ENCODE assay signal across 14 cellular contexts in genomic region chr10:36349445-36350063, GRCh38.
DNase-seq lines count a peak whose midpoint lies in the region; ATAC-seq, FAIRE-seq and TF ChIP-seq lines count a peak whose summit lies in the region.
"Had no signal": no experiment of that assay in that cellular context is flagged by ENCODE, and none has a peak within 500 bp of the region (broad histone marks: within the 10 kb centered on the region; RNA-seq: fewer than 3 reads in every experiment).

No MANE protein-coding gene starts in this region.

- no peaks in the 10 kb centered on the region for H3K4me1 Mint-ChIP-seq in activated CD4-positive, alpha-beta T cell treated with anti-CD3 and anti-CD28 coated beads for 36 hours
- H3K4me1 Mint-ChIP-seq: naive thymus-derived CD4-positive, alpha-beta T cell had no signal

- DNase-seq in GM04504 (ENCODE audit: low read depth) (peak; percentile 23), foreskin keratinocyte (peak; percentile 94 to 97), sciatic nerve (ENCODE audit: low spot score) (no peak), glomerular visceral epithelial cell (ENCODE audit: extremely low spot score) (no peak)
- DNase-seq in activated CD4-positive, alpha-beta T cell treated with anti-CD3 and anti-CD28 coated beads for 36 hours: no peak
- DNase-seq: activated CD4-positive, alpha-beta T cell treated with anti-CD3 and anti-CD28 coated beads, Interleukin-2, amount 50 U/mL, for 1 hour; activated naive CD4-positive, alpha-beta T cell treated with Interleukin-2 at 50 U/mL for 16 hours; naive thymus-derived CD4-positive, alpha-beta T cell; NCI-H1105; NCI-H82; stimulated activated naive CD4-positive, alpha-beta T cell treated with Interleukin-2 at 50 U/mL for 16 hours had no signal

- CTCF ChIA-PET in activated CD4-positive, alpha-beta T cell treated with anti-CD3 and anti-CD28 coated beads for 36 hours (lab: Charles Lee): no interaction called here

- H3K36me3 Mint-ChIP-seq in activated CD4-positive, alpha-beta T cell treated with anti-CD3 and anti-CD28 coated beads for 36 hours (ENCODE audit: low read depth): no peaks in the 10 kb centered on the region
- H3K36me3 Mint-ChIP-seq: naive thymus-derived CD4-positive, alpha-beta T cell had no signal

- ATAC-seq in foreskin keratinocyte: peak; percentile 100
- peak; percentile 72 for ATAC-seq in sciatic nerve
- ATAC-seq in activated CD4-positive, alpha-beta T cell treated with anti-CD3 and anti-CD28 coated beads for 36 hours: no peak
- no peak for ATAC-seq in HG03520 (IDR thresholded peaks at IDR 0.05; ENCODE audit: unreplicated experiment)
- no peak for ATAC-seq in GM18909 (IDR thresholded peaks at IDR 0.05; ENCODE audit: poor library complexity, unreplicated experiment)
- ATAC-seq: naive thymus-derived CD4-positive, alpha-beta T cell had no signal

- H3K27ac Mint-ChIP-seq in activated CD4-positive, alpha-beta T cell treated with anti-CD3 and anti-CD28 coated beads for 36 hours: no peak overlapping the region
- H3K27ac Mint-ChIP-seq: naive thymus-derived CD4-positive, alpha-beta T cell had no signal

- H3K27me3 ChIP-seq in foreskin keratinocyte: no peaks in the 10 kb centered on the region

- peaks cover 6% of the 10 kb centered on the region for H3K9me3 Mint-ChIP-seq in activated CD4-positive, alpha-beta T cell treated with anti-CD3 and anti-CD28 coated beads for 36 hours (ENCODE audit: low read depth)

- FAIRE-seq in TTC549 (lab: Jason Lieb, UNC): peak; percentile 97

- H3K27me3 Mint-ChIP-seq in activated CD4-positive, alpha-beta T cell treated with anti-CD3 and anti-CD28 coated beads for 36 hours: no peaks in the 10 kb centered on the region
- H3K27me3 Mint-ChIP-seq: naive thymus-derived CD4-positive, alpha-beta T cell had no signal

- intact Hi-C loops in sciatic nerve (cut with DNase I): no loop called here
- intact Hi-C loops in activated CD4-positive, alpha-beta T cell treated with anti-CD3 and anti-CD28 coated beads for 36 hours (cut with DNase I, micrococcal nuclease): no loop called here

- peak overlapping the region; percentile 61 for H3K27ac ChIP-seq in foreskin keratinocyte

- H3K4me3 Mint-ChIP-seq in activated CD4-positive, alpha-beta T cell treated with anti-CD3 and anti-CD28 coated beads for 36 hours: no peak overlapping the region
- H3K4me3 Mint-ChIP-seq: naive thymus-derived CD4-positive, alpha-beta T cell had no signal

- TF ChIP-seq CTCF in foreskin keratinocyte (conservative IDR thresholded peaks at IDR 0.05): peak; percentile 54

- POLR2A ChIA-PET in activated CD4-positive, alpha-beta T cell treated with anti-CD3 and anti-CD28 coated beads for 36 hours (lab: Charles Lee): no interaction called here

- H3K4me1 ChIP-seq in foreskin keratinocyte: peaks cover 21% of the 10 kb centered on the region

Comparison
In these comparisons a context has a peak if more than half of its experiments do, and no peak if none do; other contexts are left out.
1. DNase-seq: peak in GM04504 (single experiment) and foreskin keratinocyte (2 of 2); none in sciatic nerve (single experiment), activated CD4-positive, alpha-beta T cell treated with anti-CD3 and anti-CD28 coated beads for 36 hours (single experiment) and glomerular visceral epithelial cell (single experiment).
2. ATAC-seq: peak in foreskin keratinocyte (single experiment) and sciatic nerve (single experiment); none in activated CD4-positive, alpha-beta T cell treated with anti-CD3 and anti-CD28 coated beads for 36 hours (single experiment), HG03520 (single experiment) and GM18909 (single experiment).